Comparison of ENCODE assay signal across 22 cellular contexts in genomic region chr12:84165998-84166571, GRCh38.
"Had no signal": no experiment of that assay in that cellular context is flagged by ENCODE, and none has a peak within 500 bp of the region (broad histone marks: within the 10 kb centered on the region; RNA-seq: fewer than 3 reads in every experiment).

No MANE protein-coding gene starts in this region.

- H3K27me3 ChIP-seq: left lung, ovary, right atrium auricular region, right lobe of liver, suprapubic skin, tibial artery, uterus had no signal

- H3K36me3 ChIP-seq: left lung, lower lobe of right lung, ovary, right atrium auricular region, right lobe of liver, suprapubic skin, thoracic aorta, tibial artery, uterus had no signal

- H3K4me2 ChIP-seq: smooth muscle cell had no signal

- H3K9me3 ChIP-seq: left lung, lower lobe of right lung, mucosa of descending colon, ovary, right atrium auricular region, right lobe of liver, suprapubic skin, thoracic aorta, tibial artery, uterus had no signal

- H3K4me3 ChIP-seq: left lung, lower lobe of right lung, mucosa of descending colon, ovary, right atrium auricular region, right lobe of liver, smooth muscle cell, suprapubic skin, thoracic aorta, tibial artery, uterus had no signal

- DNase-seq: hypothalamus; immature natural killer cell; kidney; left colon; left lung; lower lobe of right lung; mammary epithelial cell; mesenchymal stem cell; mucosa of descending colon; naive thymus-derived CD4-positive, alpha-beta T cell; ovary; right lobe of liver; stimulated activated CD4-positive, alpha-beta T cell treated with anti-CD3 and anti-CD28 coated beads, Interleukin-1b, Interleukin-23, amount 100 ng/mL, for 48 hours; stimulated activated CD4-positive, alpha-beta T cell treated with anti-CD3 and anti-CD28 coated beads, Interleukin-2, amount 100 ng/mL, for 48 hours; stimulated activated naive CD4-positive, alpha-beta T cell; tibial artery; uterus had no signal

- H3K27ac ChIP-seq: left lung, lower lobe of right lung, ovary, right atrium auricular region, right lobe of liver, suprapubic skin, thoracic aorta, tibial artery, uterus had no signal

- H3K4me1 ChIP-seq: left lung, lower lobe of right lung, right atrium auricular region, right lobe of liver, suprapubic skin, tibial artery, uterus had no signal

- ATAC-seq: left colon; left lung; lower lobe of right lung; mucosa of descending colon; naive thymus-derived CD4-positive, alpha-beta T cell; natural killer cell treated with Interleukin-12 subunit alpha and Interleukin-12 subunit beta and Interleukin-15 and Interleukin-18, amount 100 ng/mL, for 72 hours; right lobe of liver had no signal
